ENCODE assay signal across 23 cellular contexts in genomic region chr10:122469848-122470247, GRCh38. TPM values are rescaled to one million over a fixed set of nuclear protein-coding genes. Genes with fewer than 3 reads are reported as not detected.
DNase-seq lines count a peak whose midpoint lies in the region; ATAC-seq and TF ChIP-seq lines count a peak whose summit lies in the region.
"Had no signal": no experiment of that assay in that cellular context is flagged by ENCODE, and none has a peak within 500 bp of the region (broad histone marks: within the 10 kb centered on the region; RNA-seq: fewer than 3 reads in every experiment).

No MANE protein-coding gene starts in this region.

- peak; percentile 67 for ATAC-seq in left ventricle myocardium superior
- ATAC-seq in GM21423 (IDR thresholded peaks at IDR 0.05; ENCODE audit: unreplicated experiment), result no peak
- ATAC-seq: stimulated activated naive CD8-positive, alpha-beta T cell treated with anti-CD3 and anti-CD28 coated beads, Interleukin-15, Interleukin-2, amounts not matched to agents 100 U/mL and 50 U/mL, for 24 hours; WTC11 had no signal

- H3K27me3 ChIP-seq in BLaER1 treated with 17β-estradiol and CSF1 and Interleukin-3, amounts not matched to agents 10 nM and 100 nM, result no peaks in the 10 kb centered on the region
- H3K27me3 ChIP-seq in ascending aorta, result no peaks in the 10 kb centered on the region
- peaks cover 0 to 4% (median 0%) of the 10 kb centered on the region in 3 donors for H3K27me3 ChIP-seq in skeletal muscle tissue (ENCODE audit: control insufficient read depth in 3 of 3, insufficient read depth in 3 of 3, low read length in 3 of 3)
- H3K27me3 ChIP-seq: brain microvascular endothelial cell had no signal

- H3K4me3 ChIP-seq in BLaER1 treated with 17β-estradiol and CSF1 and Interleukin-3, amounts not matched to agents 10 nM and 100 nM, result no peak overlapping the region
- H3K4me3 ChIP-seq in ascending aorta (no peak overlapping the region), skeletal muscle tissue (ENCODE audit: low read length in 3 of 3) (no peak overlapping the region)
- H3K4me3 ChIP-seq: spleen had no signal

- H3K4me1 ChIP-seq in BLaER1 treated with 17β-estradiol and CSF1 and Interleukin-3, amounts not matched to agents 10 nM and 100 nM, result peaks cover 14 to 84% (median 55%) of the 10 kb centered on the region in 10 experiments
- peaks cover 5 to 51% of the 10 kb centered on the region in 2 donors for H3K4me1 ChIP-seq in ascending aorta
- H3K4me1 ChIP-seq in skeletal muscle tissue (ENCODE audit: control insufficient read depth in 3 of 3, insufficient read depth in 3 of 3, low read length in 3 of 3), result peaks cover 21 to 29% (median 23%) of the 10 kb centered on the region in 3 donors

- DNase-seq in ascending aorta (ENCODE audit: low spot score in 2 of 2), result no peak
- DNase-seq in left ventricle myocardium superior, result no peak
- DNase-seq in superior temporal gyrus (ENCODE audit: extremely low spot score), result no peak
- no peak for DNase-seq in MV-4-11 (lab: John Stamatoyannopoulos, UW)
- no peak for DNase-seq in COLO668 (lab: John Stamatoyannopoulos, UW; ENCODE audit: unreplicated experiment)
- DNase-seq: activated CD4-positive, alpha-beta T cell treated with anti-CD3 and anti-CD28 coated beads, Interleukin-2, amount 50 U/mL, for 4 hours; cortex of kidney; NCI-H1417 treated with DMSO at 0.1 percent for 48 hours; NCI-H510A treated with DMSO at 0.1 percent for 48 hours; stimulated activated CD4-positive, alpha-beta T cell treated with anti-CD3 and anti-CD28 coated beads, Interleukin-4, amount 100 ng/mL, for 1 hour; stimulated activated naive CD8-positive, alpha-beta T cell treated with anti-CD3 and anti-CD28 coated beads, Interleukin-15, Interleukin-2, amounts not matched to agents 100 U/mL and 50 U/mL, for 24 hours; T-helper 9 cell had no signal

- intact Hi-C loops in ascending aorta (cut with DNase I) (loop anchor here (1.0 to 10.0 kb wide), 2 partner anchors 25 to 325 kb away; no protein-coding TSS in a partner anchor), left ventricle myocardium superior (cut with micrococcal nuclease) (no loop called here)

- H3K27ac ChIP-seq in BLaER1 treated with 17β-estradiol and CSF1 and Interleukin-3, amounts not matched to agents 10 nM and 100 nM, result peak overlapping the region in 10 of 11 experiments; percentile 63 to 87 (median 74); a peak in 20 of 22 replicates
- H3K27ac ChIP-seq in ascending aorta, result peak overlapping the region; percentile 56 to 65
- H3K27ac ChIP-seq in skeletal muscle tissue (ENCODE audit: low read depth, low read length), result peak overlapping the region; percentile 63

- H3K36me3 ChIP-seq in BLaER1 treated with 17β-estradiol and CSF1 and Interleukin-3, amounts not matched to agents 10 nM and 100 nM, result no peaks in the 10 kb centered on the region
- H3K36me3 ChIP-seq in ascending aorta (no peaks in the 10 kb centered on the region), skeletal muscle tissue (ENCODE audit: control insufficient read depth in 3 of 3, insufficient read depth in 3 of 3, low read length in 3 of 3) (peaks cover 0 to 2% (median 0%) of the 10 kb centered on the region in 3 donors)
- H3K36me3 ChIP-seq: brain microvascular endothelial cell, spleen had no signal

- TF ChIP-seq CTCF in ascending aorta (IDR thresholded peaks at IDR 0.05), result no peak

- peak overlapping the region in 8 of 11 experiments; percentile 38 to 66 (median 61); a peak in 14 of 22 replicates for H3K4me2 ChIP-seq in BLaER1 treated with 17β-estradiol and CSF1 and Interleukin-3, amounts not matched to agents 10 nM and 100 nM

- H3K9ac ChIP-seq in BLaER1 treated with 17β-estradiol and CSF1 and Interleukin-3, amounts not matched to agents 10 nM and 100 nM, result peak overlapping the region in 4 of 11 experiments; percentile 15 to 61 (median 58); a peak in 6 of 22 replicates
- H3K9ac ChIP-seq in skeletal muscle tissue (ENCODE audit: low read depth in 1 of 3, low read length in 3 of 3), result no peak overlapping the region

- peaks cover 0 to 18% (median 0%) of the 10 kb centered on the region in 11 experiments; a peak in 3 of 22 replicates for H3K9me3 ChIP-seq in BLaER1 treated with 17β-estradiol and CSF1 and Interleukin-3, amounts not matched to agents 10 nM and 100 nM (replicated peaks in 1 of 11)
- no peaks in the 10 kb centered on the region for H3K9me3 ChIP-seq in ascending aorta
- H3K9me3 ChIP-seq in skeletal muscle tissue (ENCODE audit: control insufficient read depth in 3 of 3, low read length in 3 of 3), result no peaks in the 10 kb centered on the region
- H3K9me3 ChIP-seq: spleen had no signal

- no peaks in the 10 kb centered on the region for H4K20me1 ChIP-seq in BLaER1 treated with 17β-estradiol and CSF1 and Interleukin-3, amounts not matched to agents 10 nM and 100 nM

RNA-seq across cellular contexts. Expression of gene HTRA1, which starts 8.5 kb away (rescaled TPM):
- total RNA-seq in ascending aorta, result 112 TPM
- 46.6 TPM for total RNA-seq in left ventricle myocardium superior
- 69.9 TPM for total RNA-seq in skeletal muscle tissue

RNA-seq across cellular contexts. Expression of gene ARMS2, which starts 15.4 kb away (rescaled TPM):
- total RNA-seq in ascending aorta, result not detected
- total RNA-seq in left ventricle myocardium superior, result not detected
- total RNA-seq in skeletal muscle tissue, result not detected
- total RNA-seq: H1, mucosa of gallbladder, neural crest cell, progenitor cell of endocrine pancreas, spleen, urinary bladder, WTC11 had no signal
